ENCODE assay signal across 8 cellular contexts in genomic region chr3:141486735-141487418, GRCh38. TPM values are rescaled to one million over a fixed set of nuclear protein-coding genes. Genes with fewer than 3 reads are reported as not detected.
A peak's percentile ranks its signal among the peaks of the same experiment; 100 is the strongest.
DNase-seq lines count a peak whose midpoint lies in the region; ATAC-seq and TF ChIP-seq lines count a peak whose summit lies in the region.

Gene RASA2, plus strand, starts transcription at chr3:141487027. Its CDS starts 57 bp downstream, at chr3:141487084.

- H3K9me3 Mint-ChIP-seq in endothelial cell (ENCODE audit: unreplicated experiment) = no peaks in the 10 kb centered on the region

- 0% methylated on average over 31 to 43 of the region's 86 CpGs for WGBS in mesodermal cell (ENCODE audit: insufficient coverage in 2 of 2), 2 experiments

- TF ChIP-seq CTCF in endothelial cell (IDR thresholded peaks at IDR 0.05; ENCODE audit: unreplicated experiment) = no peak

- peak within 1 kb of the TSS; percentile 93 for H3K27ac ChIP-seq in mesodermal cell (ENCODE audit: low read depth, low read length, severe bottlenecking)

- peak within 1 kb of the TSS; percentile 80 for H3K4me3 ChIP-seq in mesodermal cell (ENCODE audit: extremely low read depth, insufficient read depth, low read length, poor library complexity, severe bottlenecking)

- peaks cover 4% of the 10 kb centered on the region for H3K36me3 Mint-ChIP-seq in endothelial cell (ENCODE audit: low read depth, unreplicated experiment)

- H3K4me1 Mint-ChIP-seq in endothelial cell (ENCODE audit: unreplicated experiment) = peaks cover 33% of the 10 kb centered on the region

- peaks cover 12% of the 10 kb centered on the region for H3K4me1 ChIP-seq in mesodermal cell (ENCODE audit: control insufficient read depth, insufficient read depth, low read length, poor library complexity, severe bottlenecking)

- DNase-seq in COLO829 (ENCODE audit: low spot score) = peak; percentile 84
- DNase-seq in HT1080 (ENCODE audit: low read depth) = no peak
- DNase-seq in NOMO-1 treated with dmso at 0.1 percent for 144 hours (lab: John Stamatoyannopoulos, UW; ENCODE audit: unreplicated experiment) = peak; percentile 78
- DNase-seq in activated CD8-positive, alpha-beta memory T cell treated with anti-CD3 and anti-CD28 coated beads, Interleukin-2, amount 50 U/mL, for 4 hours = peak; percentile 67
- peak; percentile 69 for DNase-seq in endothelial cell (ENCODE audit: low spot score)
- peak; percentile 38 to 59 for DNase-seq in stimulated activated CD8-positive, alpha-beta memory T cell treated with anti-CD3 and anti-CD28 coated beads, Interleukin-15, amount 100 ng/mL, for 4 hours (ENCODE audit: low read depth in 2 of 2)

- H3K27me3 Mint-ChIP-seq in endothelial cell (ENCODE audit: unreplicated experiment) = peaks cover 19% of the 10 kb centered on the region

- no peaks in the 10 kb centered on the region for H3K9me3 ChIP-seq in mesodermal cell (ENCODE audit: control insufficient read depth, low read length)

- H3K27ac Mint-ChIP-seq in endothelial cell (ENCODE audit: unreplicated experiment) = peak within 1 kb of the TSS; percentile 99

- H3K4me3 Mint-ChIP-seq in endothelial cell (ENCODE audit: unreplicated experiment) = peak within 1 kb of the TSS; percentile 96

- peak; percentile 28 for ATAC-seq in GM19468 (IDR thresholded peaks at IDR 0.05; ENCODE audit: extremely low read depth, unreplicated experiment)

- peaks cover 11% of the 10 kb centered on the region for H3K36me3 ChIP-seq in mesodermal cell (ENCODE audit: control insufficient read depth, insufficient read depth, low read length)

RNA-seq across cellular contexts. Expression of gene RASA2, which starts in this region (rescaled TPM):
- total RNA-seq in HT1080 (2014; rRNA removed; shearing (Covaris generic)) = 11.8 and 14.0 TPM in 2 replicates
- polyA plus RNA-seq in HT1080 (2015; cell fraction: cytosol; rRNA removed) = 17.4 and 22.7 TPM in 2 replicates
- 46.8 and 47.0 TPM in 2 replicates for polyA plus RNA-seq in HT1080 (2015; cell fraction: nucleus; rRNA removed)
- total RNA-seq in endothelial cell (ENCODE audit: unreplicated experiment) = 32.5 TPM
- polyA plus RNA-seq in mesodermal cell (2013, experiment 1 of 2) = 14.2 TPM
- polyA plus RNA-seq in mesodermal cell (2013, experiment 2 of 2) = 11.3 TPM
